Comparison of ENCODE assay signal across 13 cellular contexts in the genomic region with DNA sequence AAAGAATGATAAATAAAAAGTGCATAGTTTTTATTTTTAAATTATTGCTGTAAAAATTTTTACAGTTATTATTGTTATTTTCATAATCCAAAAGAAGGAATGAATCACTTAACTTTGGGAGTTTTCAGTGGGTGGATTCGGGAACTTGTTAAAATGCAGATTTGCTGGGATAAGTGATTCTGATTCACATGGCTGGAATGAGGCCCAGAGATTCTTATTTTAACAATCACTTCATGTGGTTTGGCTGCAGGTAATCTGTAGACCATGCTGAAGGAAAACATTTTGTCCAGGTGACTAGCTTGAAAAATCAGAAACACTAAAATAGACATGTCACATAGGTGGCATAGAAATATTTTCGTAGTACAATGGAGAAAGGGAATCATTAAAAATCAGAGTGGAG. TPM values are rescaled to one million over a fixed set of nuclear protein-coding genes. Genes with fewer than 3 reads are reported as not detected.
DNase-seq lines count a peak whose midpoint lies in the region; ATAC-seq and TF ChIP-seq lines count a peak whose summit lies in the region.
"Had no signal": no experiment of that assay in that cellular context is flagged by ENCODE, and none has a peak within 500 bp of the region (broad histone marks: within the 10 kb centered on the region; RNA-seq: fewer than 3 reads in every experiment).

No MANE protein-coding gene starts in this region.

- WGBS in mammary epithelial cell (ENCODE audit: low coverage, missing lambda C conversion rate), result 0% methylated on average over 2 of the region's 2 CpGs

- peaks cover 15% of the 10 kb centered on the region for H3K4me1 ChIP-seq in mammary epithelial cell (ENCODE audit: insufficient read depth, low read length)

- peaks cover 9% of the 10 kb centered on the region for H3K9me3 ChIP-seq in mammary epithelial cell (replicated peaks; ENCODE audit: insufficient read depth, low read length)

- H3K4me3 ChIP-seq in mammary epithelial cell (replicated peaks in 1 of 3; ENCODE audit: insufficient read depth in 1 of 3, low read depth in 2 of 3, low read length in 3 of 3) (no peak overlapping the region), kidney epithelial cell (ENCODE audit: low read depth, low read length) (no peak overlapping the region)
- H3K4me3 ChIP-seq: SK-N-MC had no signal

- peak; percentile 34 for DNase-seq in AG20443 (ENCODE audit: low spot score)
- DNase-seq in LHCN-M2 (ENCODE audit: low read depth), result peak; percentile 51
- peak; percentile 83 for DNase-seq in mammary epithelial cell
- DNase-seq in kidney epithelial cell (ENCODE audit: low read depth), result peak; percentile 54
- no peak for DNase-seq in NCI-H2029 treated with DMSO at 0.1 percent for 48 hours (lab: John Stamatoyannopoulos, UW)
- DNase-seq in activated CD8-positive, alpha-beta memory T cell treated with anti-CD3 and anti-CD28 coated beads, Interleukin-2, amount 10 ng/mL, durations not matched to agents 7 days and 5 days, result no peak
- DNase-seq: ACHN, erythroblast had no signal

- H3K4me1 Mint-ChIP-seq in activated CD8-positive, alpha-beta memory T cell treated with anti-CD3 and anti-CD28 coated beads, Interleukin-2, amount 10 ng/mL, durations not matched to agents 7 days and 5 days, result no peaks in the 10 kb centered on the region
- no peaks in the 10 kb centered on the region for H3K4me1 Mint-ChIP-seq in activated T-helper 17 cell treated with anti-CD3 and anti-CD28 coated beads, Interleukin-2, amount 50 U/mL, for 72 hours

- peak overlapping the region; percentile 43 for H3K27ac ChIP-seq in mammary epithelial cell (ENCODE audit: insufficient read depth, low read depth, low read length)
- H3K27ac ChIP-seq: neutrophil, SK-N-MC had no signal

- intact Hi-C loops in mammary epithelial cell (cut with micrococcal nuclease), result loop anchor here (2.0 kb wide), 2 partner anchors 15 to 43 kb away; partner anchors contain the start of gene CROT

- ATAC-seq in HG03521 (IDR thresholded peaks at IDR 0.05; ENCODE audit: unreplicated experiment), result no peak
- ATAC-seq in activated CD8-positive, alpha-beta memory T cell treated with anti-CD3 and anti-CD28 coated beads, Interleukin-2, amount 10 ng/mL, durations not matched to agents 7 days and 5 days, result no peak
- ATAC-seq in activated T-helper 17 cell treated with anti-CD3 and anti-CD28 coated beads, Interleukin-2, amount 50 U/mL, for 72 hours (replicated peaks), result no peak
- ATAC-seq: activated naive CD4-positive, alpha-beta T cell treated with anti-CD3 and anti-CD28 coated beads, Interleukin-2, amount 50 U/mL, for 72 hours had no signal

- in situ Hi-C loops in mammary epithelial cell (cut with MboI; ENCODE audit: low sequenced_read_pairs in 2 of 2), result no loop called here

- TF ChIP-seq CTCF in mammary epithelial cell (conservative IDR thresholded peaks at IDR 0.05 in 1 of 2, IDR thresholded peaks at IDR 0.05 in 1 of 2; ENCODE audit: extremely low read depth in 1 of 2, insufficient read depth in 1 of 2, low read depth in 1 of 2, low read length in 2 of 2) (no peak), kidney epithelial cell (IDR thresholded peaks at IDR 0.05; ENCODE audit: insufficient read depth, low read length, poor library complexity, severe bottlenecking) (no peak)

- peaks cover 18% of the 10 kb centered on the region for H3K36me3 ChIP-seq in mammary epithelial cell (ENCODE audit: insufficient read depth, low read length)
- H3K36me3 ChIP-seq in kidney epithelial cell (ENCODE audit: control insufficient read depth, insufficient read depth, low read length), result no peaks in the 10 kb centered on the region
- H3K36me3 ChIP-seq: neutrophil had no signal

- peaks cover 9% of the 10 kb centered on the region for H3K9me3 Mint-ChIP-seq in activated CD8-positive, alpha-beta memory T cell treated with anti-CD3 and anti-CD28 coated beads, Interleukin-2, amount 10 ng/mL, durations not matched to agents 7 days and 5 days (ENCODE audit: low read depth)
- no peaks in the 10 kb centered on the region for H3K9me3 Mint-ChIP-seq in activated T-helper 17 cell treated with anti-CD3 and anti-CD28 coated beads, Interleukin-2, amount 50 U/mL, for 72 hours

- CTCF ChIA-PET in mammary epithelial cell (lab: Charles Lee; ENCODE audit: low non-redundant PET), result no interaction called here
- CTCF ChIA-PET in activated CD8-positive, alpha-beta memory T cell treated with anti-CD3 and anti-CD28 coated beads, Interleukin-2, amount 10 ng/mL, durations not matched to agents 7 days and 5 days (lab: Charles Lee), result no interaction called here

- H3K36me3 Mint-ChIP-seq in activated CD8-positive, alpha-beta memory T cell treated with anti-CD3 and anti-CD28 coated beads, Interleukin-2, amount 10 ng/mL, durations not matched to agents 7 days and 5 days, result peaks cover 48% of the 10 kb centered on the region
- H3K36me3 Mint-ChIP-seq in activated T-helper 17 cell treated with anti-CD3 and anti-CD28 coated beads, Interleukin-2, amount 50 U/mL, for 72 hours (ENCODE audit: low read depth), result peaks cover 60% of the 10 kb centered on the region

- BruUV-seq in mammary epithelial cell (replicated peaks; lab: Mats Ljungman, UMichigan), result TSS peak; percentile 42

- no peak overlapping the region for H3K9ac ChIP-seq in mammary epithelial cell (ENCODE audit: insufficient read depth, low read length)

- H3K4me3 Mint-ChIP-seq in activated CD8-positive, alpha-beta memory T cell treated with anti-CD3 and anti-CD28 coated beads, Interleukin-2, amount 10 ng/mL, durations not matched to agents 7 days and 5 days, result no peak overlapping the region
- no peak overlapping the region for H3K4me3 Mint-ChIP-seq in activated T-helper 17 cell treated with anti-CD3 and anti-CD28 coated beads, Interleukin-2, amount 50 U/mL, for 72 hours

- dilution Hi-C loops in mammary epithelial cell (cut with HindIII; ENCODE audit: low sequenced_read_pairs), result no loop called here

- H3K27me3 ChIP-seq in mammary epithelial cell (ENCODE audit: insufficient read depth, low read length) (no peaks in the 10 kb centered on the region), kidney epithelial cell (ENCODE audit: control insufficient read depth, insufficient read depth, low read length) (no peaks in the 10 kb centered on the region)
- H3K27me3 ChIP-seq: neutrophil had no signal

- no peaks in the 10 kb centered on the region for H3K27me3 Mint-ChIP-seq in activated CD8-positive, alpha-beta memory T cell treated with anti-CD3 and anti-CD28 coated beads, Interleukin-2, amount 10 ng/mL, durations not matched to agents 7 days and 5 days
- no peaks in the 10 kb centered on the region for H3K27me3 Mint-ChIP-seq in activated T-helper 17 cell treated with anti-CD3 and anti-CD28 coated beads, Interleukin-2, amount 50 U/mL, for 72 hours

- H4K20me1 ChIP-seq in mammary epithelial cell (ENCODE audit: insufficient read depth, low read length), result no peaks in the 10 kb centered on the region

- H3K79me2 ChIP-seq in mammary epithelial cell (ENCODE audit: insufficient read depth, low read length), result peaks cover 3% of the 10 kb centered on the region

- no peak overlapping the region for H3K27ac Mint-ChIP-seq in activated CD8-positive, alpha-beta memory T cell treated with anti-CD3 and anti-CD28 coated beads, Interleukin-2, amount 10 ng/mL, durations not matched to agents 7 days and 5 days
- no peak overlapping the region for H3K27ac Mint-ChIP-seq in activated T-helper 17 cell treated with anti-CD3 and anti-CD28 coated beads, Interleukin-2, amount 50 U/mL, for 72 hours
- H3K27ac Mint-ChIP-seq: activated naive CD4-positive, alpha-beta T cell treated with anti-CD3 and anti-CD28 coated beads, Interleukin-2, amount 50 U/mL, for 72 hours had no signal

- no peak overlapping the region for H2AFZ ChIP-seq in mammary epithelial cell (ENCODE audit: low read depth, low read length)

- peak overlapping the region; percentile 36 for H3K4me2 ChIP-seq in mammary epithelial cell (ENCODE audit: insufficient read depth, low read depth, low read length)

RNA-seq across cellular contexts. Expression of gene CROT, which starts 13.9 kb away (rescaled TPM):
- total RNA-seq in LHCN-M2 (2014; rRNA removed), result 24.8 and 32.4 TPM in 2 replicates
- polyA plus RNA-seq in LHCN-M2 (2012), result 10.4 TPM
- total RNA-seq in mammary epithelial cell, result 10 to 100 TPM; 15.9 to 34.0 TPM
- polyA plus RNA-seq in mammary epithelial cell, result 11.2 TPM
- 10.3 TPM for polyA minus RNA-seq in mammary epithelial cell
- 5.7 and 7.8 TPM in 2 replicates for total RNA-seq in kidney epithelial cell
- 10 to 100 TPM; 10.3 to 11.5 TPM for total RNA-seq in activated CD8-positive, alpha-beta memory T cell treated with anti-CD3 and anti-CD28 coated beads, Interleukin-2, amount 10 ng/mL, durations not matched to agents 7 days and 5 days
- 1 to 10 TPM; 9.2 to 9.3 TPM for total RNA-seq in activated T-helper 17 cell treated with anti-CD3 and anti-CD28 coated beads, Interleukin-2, amount 50 U/mL, for 72 hours

Comparison
In these comparisons a context has a peak if more than half of its experiments do, and no peak if none do; other contexts are left out.
1. DNase-seq: peak in AG20443 (single experiment), LHCN-M2 (single experiment), mammary epithelial cell (single experiment) and kidney epithelial cell (single experiment); none in NCI-H2029 treated with DMSO at 0.1 percent for 48 hours (single experiment) and activated CD8-positive, alpha-beta memory T cell treated with anti-CD3 and anti-CD28 coated beads, Interleukin-2, amount 10 ng/mL, durations not matched to agents 7 days and 5 days (single experiment).